Comparison of ENCODE assay signal across 2 cellular contexts in genomic region chrX:132216283-132216682, GRCh38.
TF ChIP-seq lines count a peak whose summit lies in the region.

No MANE protein-coding gene starts in this region.

TF ChIP-seq in Ishikawa, 13 proteins besides CTCF, POLR2A, EP300 and RAD21 (continued from another document):
- no peak for TF ChIP-seq REST (IDR thresholded peaks at IDR 0.05; ENCODE audit: low read depth)

TF ChIP-seq in K562, 482 proteins besides CTCF, POLR2A, EP300 and RAD21 (continued from another document):
- peak; percentile 68 for TF ChIP-seq VEZF1 (CRISPR knock-in tag; IDR thresholded peaks at IDR 0.05)
- TF ChIP-seq POLR3G (IDR thresholded peaks at IDR 0.05; ENCODE audit: extremely low read depth, insufficient read length, insufficient replicate concordance), result no peak
- no peak for TF ChIP-seq CBX8 (IDR thresholded peaks at IDR 0.05; ENCODE audit: borderline replicate concordance, extremely low read depth, low read depth, low read length, poor library complexity, severe bottlenecking)
- TF ChIP-seq ZNF740 (CRISPR knock-in tag; IDR thresholded peaks at IDR 0.05), result no peak
- TF ChIP-seq ZNF740 (tag; IDR thresholded peaks at IDR 0.05), result 0 out of 4 replicates have a peak, but pooled peaks of 1 of the 2 experiments have one; percentile 0
- no peak for TF ChIP-seq NFATC3 (IDR thresholded peaks at IDR 0.05)
- TF ChIP-seq CEBPG (CRISPR knock-in tag; IDR thresholded peaks at IDR 0.05), result no peak
- TF ChIP-seq CEBPG (tag; conservative IDR thresholded peaks at IDR 0.05 in 1 of 2, IDR thresholded peaks at IDR 0.05 in 1 of 2), result 0 out of 4 replicates have a peak, but pooled peaks of 1 of the 2 experiments have one; percentile 25
- TF ChIP-seq FOXA1 (IDR thresholded peaks at IDR 0.05; ENCODE audit: borderline replicate concordance), result no peak
